9 cellular contexts compared by ENCODE assay signal in the genomic region with DNA sequence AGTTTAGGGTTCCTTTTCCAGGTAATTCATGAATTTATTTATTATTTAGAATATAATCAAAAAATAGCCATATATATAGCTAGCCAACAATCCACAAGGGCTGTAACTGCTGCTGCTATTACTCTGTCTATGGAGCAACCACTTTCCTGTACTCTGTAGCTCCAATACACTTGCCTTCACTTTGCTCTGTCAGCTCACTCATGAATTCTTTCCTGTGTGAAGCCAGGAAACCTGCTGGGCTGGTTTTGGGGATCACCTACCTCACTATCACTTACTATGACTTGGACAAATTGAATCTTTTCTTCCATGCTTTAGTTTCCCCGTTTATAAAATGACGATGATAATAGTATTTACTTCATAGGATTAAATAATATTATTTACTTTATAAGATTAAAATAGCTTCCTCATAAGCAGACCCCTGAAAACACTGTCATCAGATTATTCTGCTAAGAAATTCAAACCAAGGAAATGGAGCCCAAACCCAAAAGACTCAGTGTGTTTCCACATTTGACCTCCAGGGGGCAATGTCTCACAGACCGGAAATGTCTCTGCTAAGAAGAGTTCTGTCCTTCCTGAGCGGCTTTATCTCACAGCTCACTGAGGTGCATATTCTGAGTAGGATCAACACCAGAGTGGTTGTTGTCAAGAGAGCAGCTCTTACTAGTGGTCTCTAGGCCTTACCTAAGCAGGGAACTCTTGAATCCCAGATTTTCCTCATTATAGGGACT.
DNase-seq lines count a peak whose midpoint lies in the region; ATAC-seq and TF ChIP-seq lines count a peak whose summit lies in the region.
"Had no signal": no experiment of that assay in that cellular context is flagged by ENCODE, and none has a peak within 500 bp of the region (broad histone marks: within the 10 kb centered on the region; RNA-seq: fewer than 3 reads in every experiment).

No MANE protein-coding gene starts in this region.

- no peaks in the 10 kb centered on the region for H3K9me3 Mint-ChIP-seq in activated naive CD4-positive, alpha-beta T cell treated with anti-CD3 and anti-CD28 coated beads, Interleukin-2, amount 10 ng/mL, durations not matched to agents 7 days and 5 days

- CTCF ChIA-PET in activated naive CD4-positive, alpha-beta T cell treated with anti-CD3 and anti-CD28 coated beads, Interleukin-2, amount 10 ng/mL, durations not matched to agents 7 days and 5 days (lab: Charles Lee), result interaction anchor here (1.0 to 1.6 kb wide), 5 partner anchors 9 to 19 kb away, joined by 3 to 5 read pairs (median 4); no protein-coding TSS in a partner anchor

- H3K4me3 ChIP-seq in right lobe of liver, result no peak overlapping the region

- H3K27me3 ChIP-seq in right lobe of liver, result no peaks in the 10 kb centered on the region

- ATAC-seq in right lobe of liver, result no peak
- no peak for ATAC-seq in GM18520 (IDR thresholded peaks at IDR 0.05; ENCODE audit: unreplicated experiment)

- no peaks in the 10 kb centered on the region for H3K4me1 ChIP-seq in right lobe of liver

- no peak overlapping the region for H3K27ac ChIP-seq in right lobe of liver

- H3K27ac Mint-ChIP-seq in activated naive CD4-positive, alpha-beta T cell treated with anti-CD3 and anti-CD28 coated beads, Interleukin-2, amount 10 ng/mL, durations not matched to agents 7 days and 5 days, result no peak overlapping the region

- H3K36me3 ChIP-seq in right lobe of liver, result no peaks in the 10 kb centered on the region

- DNase-seq in DMS 273 (lab: John Stamatoyannopoulos, UW; ENCODE audit: unreplicated experiment) (peak; percentile 50), DMS 273 treated with DMSO at 0.1 percent for 48 hours (lab: John Stamatoyannopoulos, UW) (no peak), HT1080 (ENCODE audit: low read depth) (peak; percentile 20), right lobe of liver (no peak), NCI-H526 treated with DMSO at 0.1 percent for 48 hours (lab: John Stamatoyannopoulos, UW) (no peak), midbrain (lab: John Stamatoyannopoulos, UW) (no peak)
- peak; percentile 48 for DNase-seq in activated naive CD4-positive, alpha-beta T cell treated with anti-CD3 and anti-CD28 coated beads, Interleukin-2, amount 10 ng/mL, durations not matched to agents 7 days and 5 days
- DNase-seq: H7 had no signal

- TF ChIP-seq CTCF in right lobe of liver (IDR thresholded peaks at IDR 0.05), result peak in 3 of 4 donors; percentile 17 to 33 (median 19)

- TF ChIP-seq POLR2A in right lobe of liver (IDR thresholded peaks at IDR 0.05), result no peak

- H3K4me3 Mint-ChIP-seq in activated naive CD4-positive, alpha-beta T cell treated with anti-CD3 and anti-CD28 coated beads, Interleukin-2, amount 10 ng/mL, durations not matched to agents 7 days and 5 days, result no peak overlapping the region

- WGBS in right lobe of liver (ENCODE audit: insufficient coverage, low coverage, low lambda C conversion rate, missing lambda C conversion rate), result 46% methylated on average over 4 of the region's 4 CpGs

- H3K9me3 ChIP-seq in right lobe of liver, result no peaks in the 10 kb centered on the region

- peaks cover 9% of the 10 kb centered on the region for H3K4me1 Mint-ChIP-seq in activated naive CD4-positive, alpha-beta T cell treated with anti-CD3 and anti-CD28 coated beads, Interleukin-2, amount 10 ng/mL, durations not matched to agents 7 days and 5 days

- intact Hi-C loops in right lobe of liver (cut with DNase I), result no loop called here

- H3K27me3 Mint-ChIP-seq in activated naive CD4-positive, alpha-beta T cell treated with anti-CD3 and anti-CD28 coated beads, Interleukin-2, amount 10 ng/mL, durations not matched to agents 7 days and 5 days, result no peaks in the 10 kb centered on the region

- H3K36me3 Mint-ChIP-seq in activated naive CD4-positive, alpha-beta T cell treated with anti-CD3 and anti-CD28 coated beads, Interleukin-2, amount 10 ng/mL, durations not matched to agents 7 days and 5 days, result peaks cover 2% of the 10 kb centered on the region

Comparison
In these comparisons a context has a peak if more than half of its experiments do, and no peak if none do; other contexts are left out.
1. DNase-seq: peak in DMS 273 (single experiment), HT1080 (single experiment) and activated naive CD4-positive, alpha-beta T cell treated with anti-CD3 and anti-CD28 coated beads, Interleukin-2, amount 10 ng/mL, durations not matched to agents 7 days and 5 days (single experiment); none in DMS 273 treated with DMSO at 0.1 percent for 48 hours (single experiment), right lobe of liver (0 of 3), NCI-H526 treated with DMSO at 0.1 percent for 48 hours (single experiment) and midbrain (single experiment).